In genomic region chr1:39845569-39846566, GRCh38 we compare ENCODE assay signal across 9 cellular contexts. TPM values are rescaled to one million over a fixed set of nuclear protein-coding genes. Genes with fewer than 3 reads are reported as not detected.
DNase-seq lines count a peak whose midpoint lies in the region; ATAC-seq, FAIRE-seq and TF ChIP-seq lines count a peak whose summit lies in the region.
"Had no signal": no experiment of that assay in that cellular context is flagged by ENCODE, and none has a peak within 500 bp of the region (broad histone marks: within the 10 kb centered on the region; RNA-seq: fewer than 3 reads in every experiment).

No MANE protein-coding gene starts in this region.

- peak; percentile 64 for FAIRE-seq in pancreas (lab: Jason Lieb, UNC)
- FAIRE-seq: A549 had no signal

- 5 to 6% methylated on average over 7 of the region's 7 CpGs for WGBS in pancreas, 2 donors
- WGBS in testis, 2 donors = 37 to 59% methylated on average over 7 of the region's 7 CpGs

- no peak for TF ChIP-seq EP300 in Ishikawa (IDR thresholded peaks at IDR 0.05; ENCODE audit: borderline replicate concordance)

- no peaks in the 10 kb centered on the region for H3K9me3 ChIP-seq in pancreas
- H3K9me3 ChIP-seq in testis = no peaks in the 10 kb centered on the region
- H3K9me3 ChIP-seq: A549 had no signal

- TF ChIP-seq CTCF in fibroblast of the aortic adventitia (IDR thresholded peaks at IDR 0.05; ENCODE audit: insufficient read depth, low read length) (no peak), pancreas (IDR thresholded peaks at IDR 0.05) (no peak), testis (IDR thresholded peaks at IDR 0.05) (no peak)

- H3K4me1 ChIP-seq in pancreas (peaks cover 6 to 32% (median 31%) of the 10 kb centered on the region in 3 donors), testis (peaks cover 13% of the 10 kb centered on the region)
- H3K4me1 ChIP-seq: A549 had no signal

- no peaks in the 10 kb centered on the region for H3K27me3 ChIP-seq in pancreas
- no peaks in the 10 kb centered on the region for H3K27me3 ChIP-seq in testis

- H3K36me3 ChIP-seq in pancreas = peaks cover 0 to 21% (median 0%) of the 10 kb centered on the region in 3 donors
- H3K36me3 ChIP-seq in testis (ENCODE audit: low read depth, missing control alignments) = no peaks in the 10 kb centered on the region

- H3K36me3 Mint-ChIP-seq in activated T-cell treated with anti-CD3 and anti-CD28 coated beads, Interleukin-2, amount 50 U/mL, for 72 hours (ENCODE audit: insufficient read depth in 2 of 2) = peaks cover 3 to 12% of the 10 kb centered on the region in 2 donors

- TF ChIP-seq POLR2A in testis (IDR thresholded peaks at IDR 0.05) = no peak

- TF ChIP-seq RAD21 in Ishikawa (IDR thresholded peaks at IDR 0.05; ENCODE audit: low read depth) = no peak

- DNase-seq in A172 (ENCODE audit: low spot score) (peak; percentile 84), fibroblast of the aortic adventitia (ENCODE audit: low read depth) (peak; percentile 82), pancreas (peak; percentile 90 to 99 (median 95)), testis (peak; percentile 80)
- DNase-seq in activated T-cell treated with anti-CD3 and anti-CD28 coated beads, Interleukin-2, amount 50 U/mL, for 72 hours = peak; percentile 70 to 82

- peak overlapping the region; percentile 68 to 70 for H3K4me3 Mint-ChIP-seq in activated T-cell treated with anti-CD3 and anti-CD28 coated beads, Interleukin-2, amount 50 U/mL, for 72 hours

- H3K27me3 Mint-ChIP-seq in activated T-cell treated with anti-CD3 and anti-CD28 coated beads, Interleukin-2, amount 50 U/mL, for 72 hours (ENCODE audit: low read depth) = no peaks in the 10 kb centered on the region

- intact Hi-C loops in pancreas (cut with DNase I) = no loop called here
- intact Hi-C loops in testis (cut with DNase I; ENCODE audit: low total_unique reads) = no loop called here

- no peaks in the 10 kb centered on the region for H3K9me3 Mint-ChIP-seq in activated T-cell treated with anti-CD3 and anti-CD28 coated beads, Interleukin-2, amount 50 U/mL, for 72 hours

- ATAC-seq in GM19324 (IDR thresholded peaks at IDR 0.05; ENCODE audit: low FRiP score, unreplicated experiment) (peak; percentile 54), pancreas (peak; percentile 91 to 94 (median 94))
- ATAC-seq in activated T-cell treated with anti-CD3 and anti-CD28 coated beads, Interleukin-2, amount 50 U/mL, for 72 hours (replicated peaks in 1 of 2) = peak; percentile 88 to 92
- ATAC-seq: A549 had no signal

- peaks cover 59% of the 10 kb centered on the region for H3K4me1 Mint-ChIP-seq in activated T-cell treated with anti-CD3 and anti-CD28 coated beads, Interleukin-2, amount 50 U/mL, for 72 hours (ENCODE audit: low read depth)

- H3K27ac ChIP-seq in pancreas (peak overlapping the region; percentile 29 to 76 (median 56)), testis (no peak overlapping the region)
- H3K27ac ChIP-seq: A549 had no signal

- peak overlapping the region; percentile 80 for H3K27ac Mint-ChIP-seq in activated T-cell treated with anti-CD3 and anti-CD28 coated beads, Interleukin-2, amount 50 U/mL, for 72 hours

- H3K4me3 ChIP-seq in fibroblast of the aortic adventitia (ENCODE audit: low read depth, low read length) (no peak overlapping the region), pancreas (no peak overlapping the region), testis (no peak overlapping the region)
- H3K4me3 ChIP-seq: A549 had no signal

TF ChIP-seq in Ishikawa, 13 proteins besides CTCF, POLR2A, EP300 and RAD21:
- TF ChIP-seq TAF1 (IDR thresholded peaks at IDR 0.05; ENCODE audit: low read depth) (no peak), NFIC (IDR thresholded peaks at IDR 0.05) (peak; percentile 98), TCF12 (IDR thresholded peaks at IDR 0.05; ENCODE audit: low read depth) (peak; percentile 63)

TF ChIP-seq in PFSK-1, 5 proteins besides CTCF, POLR2A, EP300 and RAD21:
- TF ChIP-seq FOXP2 (optimal IDR thresholded peaks at IDR 0.05; ENCODE audit: borderline replicate concordance, extremely low read depth, extremely low read length, insufficient read depth) (peak; percentile 11), POLR2AphosphoS5 (IDR thresholded peaks at IDR 0.05; ENCODE audit: low read depth, low read length) (no peak; the same call in 1 of the 2 replicates)

RNA-seq across cellular contexts. Expression of gene TRIT1, which starts 37.4 kb away (rescaled TPM):
- 23.2 and 38.1 TPM in 2 replicates for total RNA-seq in A172 (2014; rRNA removed; shearing (Covaris generic))
- polyA plus RNA-seq in PFSK-1 (2012; ENCODE audit: insufficient read length, low read depth) = 14.8 TPM
- total RNA-seq in activated T-cell treated with anti-CD3 and anti-CD28 coated beads, Interleukin-2, amount 50 U/mL, for 72 hours = 10 to 100 TPM; 20.5 to 22.6 TPM
- total RNA-seq in fibroblast of the aortic adventitia (ENCODE audit: low replicate concordance) (14.6 and 28.1 TPM in 2 replicates), pancreas (10 to 100 TPM in 5 of 6 donors, 1 to 10 TPM in 1; 9.9 to 14.5 (median 12.1) TPM), testis (10 to 100 TPM; 21.4 to 21.7 TPM)
- polyA plus RNA-seq in pancreas (10 to 100 TPM; 14.3 to 17.7 TPM), testis (ENCODE audit: insufficient read depth, low read depth, low replicate concordance) (20.5 TPM)

RNA-seq across cellular contexts. Expression of gene MYCL, which starts 55.8 kb away (rescaled TPM):
- total RNA-seq in A172 (2014; rRNA removed; shearing (Covaris generic)) = 0.43 and 1.5 TPM in 2 replicates
- polyA plus RNA-seq in PFSK-1 (2012; ENCODE audit: insufficient read length, low read depth) = 11.8 TPM
- total RNA-seq in activated T-cell treated with anti-CD3 and anti-CD28 coated beads, Interleukin-2, amount 50 U/mL, for 72 hours = under 1 TPM; 0.30 to 0.70 TPM
- total RNA-seq in fibroblast of the aortic adventitia (ENCODE audit: low replicate concordance) = 0.41 and 0.81 TPM in 2 replicates
- 10 to 100 TPM in 2 of 6 donors, 1 to 10 TPM in 4; 3.4 to 17.9 (median 7.2) TPM for total RNA-seq in pancreas
- polyA plus RNA-seq in pancreas = 1 to 10 TPM; 1.4 to 3.0 TPM
- 1 to 10 TPM; 3.3 to 4.6 TPM for total RNA-seq in testis
- 3.1 TPM for polyA plus RNA-seq in testis (ENCODE audit: insufficient read depth, low read depth, low replicate concordance)

RNA-seq across cellular contexts. Expression of gene BMP8B, which starts 57.2 kb away (rescaled TPM):
- 0.26 and 0.55 TPM in 2 replicates for total RNA-seq in A172 (2014; rRNA removed; shearing (Covaris generic))
- polyA plus RNA-seq in PFSK-1 (2012; ENCODE audit: insufficient read length, low read depth) = 0.44 TPM
- 1 to 10 TPM in 1 of 2 donors, under 1 TPM in 1; 0.69 to 1.5 TPM for total RNA-seq in activated T-cell treated with anti-CD3 and anti-CD28 coated beads, Interleukin-2, amount 50 U/mL, for 72 hours
- not detected in 2 replicates for total RNA-seq in fibroblast of the aortic adventitia (ENCODE audit: low replicate concordance)
- 1 to 10 TPM; 2.4 to 6.4 (median 3.7) TPM for total RNA-seq in pancreas
- polyA plus RNA-seq in pancreas = 1 to 10 TPM; 1.4 to 3.0 TPM
- total RNA-seq in testis = 1 to 10 TPM; 5.5 to 5.6 TPM
- 4.4 TPM for polyA plus RNA-seq in testis (ENCODE audit: insufficient read depth, low read depth, low replicate concordance)

Comparison
In these comparisons a context has a peak if more than half of its experiments do, and no peak if none do; other contexts are left out.
1. H3K27ac ChIP-seq: peak in pancreas (4 of 4); none in testis (0 of 2).
2. Peak in every context shown above with its lines, with median percentiles within 50 percentile points of each other: DNase-seq and ATAC-seq.